ENCODE assay signal across 2 cellular contexts in genomic region chr2:96016321-96016720, GRCh38. TPM values are rescaled to one million over a fixed set of nuclear protein-coding genes. Genes with fewer than 3 reads are reported as not detected.
"Had no signal": no experiment of that assay in that cellular context is flagged by ENCODE, and none has a peak within 500 bp of the region (broad histone marks: within the 10 kb centered on the region; RNA-seq: fewer than 3 reads in every experiment).

No MANE protein-coding gene starts in this region.

RNA-seq across cellular contexts. Expression of gene GPAT2, which starts 18.4 kb away (rescaled TPM):
- total RNA-seq: myocyte had no signal
- polyA plus RNA-seq: neural cell had no signal
